In the genomic region with DNA sequence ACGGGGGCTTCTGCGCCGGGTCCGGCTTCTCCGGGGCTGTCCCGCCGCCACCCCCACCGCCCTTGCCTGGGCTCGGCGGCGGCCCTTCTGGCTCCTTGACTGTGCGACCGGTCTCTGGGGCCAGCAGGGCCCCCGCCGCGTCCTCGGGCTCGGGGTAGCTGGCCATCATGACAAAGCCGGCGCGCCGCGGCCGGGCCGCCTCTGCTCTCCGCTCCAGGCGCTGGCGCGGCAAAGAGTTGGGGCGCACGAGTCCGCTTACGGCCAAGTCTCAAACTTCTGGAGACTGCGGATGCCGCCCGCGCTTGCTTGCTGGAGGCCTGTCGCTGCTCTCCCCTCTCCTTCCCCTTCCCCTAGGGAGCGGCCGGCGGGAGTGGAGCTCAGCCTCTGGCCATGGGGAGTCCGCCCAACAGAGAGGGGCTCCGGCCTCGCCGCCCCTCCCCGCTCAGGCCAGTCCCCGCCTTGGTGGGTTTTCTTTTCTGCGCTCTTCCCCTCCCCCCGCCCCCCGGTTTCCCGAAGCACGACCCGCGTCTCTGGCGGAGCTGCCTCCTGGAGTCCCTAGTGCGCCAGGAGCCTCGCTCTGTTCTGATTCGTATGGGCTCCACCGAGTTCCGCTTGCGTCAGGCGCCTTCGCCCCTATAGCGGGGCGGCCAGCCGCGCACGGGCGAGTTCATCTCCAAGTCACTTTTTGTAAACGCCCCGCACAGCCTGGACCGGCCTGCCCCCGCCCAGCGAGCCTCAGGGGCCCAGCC, we compare ENCODE assay signal across 8 cellular contexts. TPM values are rescaled to one million over a fixed set of nuclear protein-coding genes. Genes with fewer than 3 reads are reported as not detected.
DNase-seq lines count a peak whose midpoint lies in the region; ATAC-seq, FAIRE-seq and TF ChIP-seq lines count a peak whose summit lies in the region.

FOXL2 (minus strand) TSS at position 584 of the 749 bp plus-strand sequence; CDS start at position 169, 415 bp downstream.
FOXL2NB (plus strand) TSS at position 664 of the 749 bp plus-strand sequence. CDS start 148 bp downstream, outside the sequence.

- peaks cover 15% of the 10 kb centered on the region for H3K4me1 ChIP-seq in HepG2 (ENCODE audit: insufficient read depth, low read length)
- H3K4me1 ChIP-seq in thymus (ENCODE audit: control insufficient read depth, insufficient read depth, low read length): peaks cover 17% of the 10 kb centered on the region

- H3K9me3 ChIP-seq in HepG2 (ENCODE audit: low read length): no peaks in the 10 kb centered on the region
- H3K9me3 ChIP-seq in thymus (ENCODE audit: control insufficient read depth): no peaks in the 10 kb centered on the region

- H3K9me3 Mint-ChIP-seq in brain: no peaks in the 10 kb centered on the region

- H3K36me3 Mint-ChIP-seq in brain: no peaks in the 10 kb centered on the region

- TF ChIP-seq CTCF in NB4 (IDR thresholded peaks at IDR 0.05; ENCODE audit: low read depth, low read length) (no peak), brain (conservative IDR thresholded peaks at IDR 0.05) (no peak), HepG2 (CRISPR knock-in tag; IDR thresholded peaks at IDR 0.05) (no peak)

- H3K27me3 ChIP-seq in HepG2 (ENCODE audit: control insufficient read depth in 1 of 2, insufficient read depth in 2 of 2, low read length in 2 of 2) (peaks cover 35 to 93% of the 10 kb centered on the region in 2 experiments), thymus (ENCODE audit: control insufficient read depth, insufficient read depth) (peaks cover 73% of the 10 kb centered on the region)

- FAIRE-seq in HepG2 (lab: Jason Lieb, UNC): no peak

- peaks cover 97% of the 10 kb centered on the region for H3K27me3 Mint-ChIP-seq in brain

- H3K79me2 ChIP-seq in HepG2 (ENCODE audit: insufficient read depth, low read length): no peaks in the 10 kb centered on the region

- peak within 1 kb of the TSS; percentile 30 for H3K4me2 ChIP-seq in HepG2 (ENCODE audit: low read depth, low read length)

- H3K4me3 ChIP-seq in NB4 (ENCODE audit: low read depth, low read length) (no peak within 1 kb of the TSS), HepG2 (replicated peaks in 1 of 3; ENCODE audit: insufficient read depth in 1 of 3, low read depth in 2 of 3, low read length in 3 of 3) (peak within 1 kb of the TSS in 2 of 3 experiments; percentile 23 to 53; a peak in 3 of 6 replicates), thymus (ENCODE audit: low read length) (peak within 1 kb of the TSS; percentile 28)

- H3K4me3 Mint-ChIP-seq in brain: peak within 1 kb of the TSS; percentile 73 to 87 (median 77)

- TF ChIP-seq EP300 in HepG2 (IDR thresholded peaks at IDR 0.05; ENCODE audit: low read depth in 2 of 2, low read length in 2 of 2): no peak
- TF ChIP-seq EP300 in HepG2 (CRISPR knock-in tag; IDR thresholded peaks at IDR 0.05; ENCODE audit: borderline replicate concordance): no peak

- ATAC-seq in HepG2 (peak; percentile 9), GM21786 (IDR thresholded peaks at IDR 0.05; ENCODE audit: unreplicated experiment) (no peak)

- peaks cover 44% of the 10 kb centered on the region for H3K4me1 Mint-ChIP-seq in brain

- intact Hi-C loops in HepG2 (cut with micrococcal nuclease; ENCODE audit: unreplicated experiment): no loop called here

- H3K9ac ChIP-seq in HepG2 (ENCODE audit: insufficient read depth, low read depth, low read length): no peak within 1 kb of the TSS

- peak within 1 kb of the TSS in 1 of 5 experiments; percentile 56 for H3K27ac Mint-ChIP-seq in brain

- in situ Hi-C loops in HepG2 (cut with HindIII; ENCODE audit: extremely low pct_ligation_motif_present, low pct_unique_long_range_greater_than_20kb): no loop called here

- no TSS peak for BruUV-seq in HepG2 (replicated peaks; lab: Mats Ljungman, UMichigan)

- DNase-seq in COR-L47 (lab: John Stamatoyannopoulos, UW): peak; percentile 46
- peak; percentile 55 for DNase-seq in NB4 (ENCODE audit: low read depth)
- DNase-seq in HepG2 (ENCODE audit: low spot score): no peak
- no peak for DNase-seq in pons (ENCODE audit: low spot score)
- no peak for DNase-seq in NCI-H510A (lab: John Stamatoyannopoulos, UW)

- WGBS in HepG2 (ENCODE audit: low lambda C conversion rate): 47% methylated on average over 29 of the region's 74 CpGs
- 2% methylated on average over 74 of the region's 74 CpGs for WGBS in thymus

- H4K20me1 ChIP-seq in HepG2 (ENCODE audit: insufficient read depth, low read length): no peaks in the 10 kb centered on the region

- H2AFZ ChIP-seq in HepG2 (ENCODE audit: low read length): no peak within 1 kb of the TSS

- H3K36me3 ChIP-seq in HepG2 (replicated peaks in 1 of 2; ENCODE audit: control insufficient read depth in 1 of 2, insufficient read depth in 2 of 2, low read length in 2 of 2) (no peaks in the 10 kb centered on the region), thymus (ENCODE audit: control insufficient read depth, insufficient read depth) (no peaks in the 10 kb centered on the region)

- POLR2A ChIA-PET in HepG2 (lab: Yijun Ruan, JAX): no interaction called here

- CTCF ChIA-PET in HepG2 (lab: Yijun Ruan, JAX; ENCODE audit: low intra/inter-chr PET ratio, low total read pairs): no interaction called here

- TF ChIP-seq POLR2A in NB4 (IDR thresholded peaks at IDR 0.05; ENCODE audit: extremely low read depth, insufficient read length): no peak
- TF ChIP-seq POLR2A in HepG2 (IDR thresholded peaks at IDR 0.05; ENCODE audit: insufficient read depth in 1 of 2, low read depth in 2 of 2, low read length in 2 of 2): no peak

- H3K27ac ChIP-seq in HepG2 (ENCODE audit: extremely low read length, insufficient read depth, low read length): no peak within 1 kb of the TSS
- H3K27ac ChIP-seq in thymus (ENCODE audit: low read depth): no peak within 1 kb of the TSS

- no peak for TF ChIP-seq RAD21 in HepG2 (CRISPR knock-in tag; IDR thresholded peaks at IDR 0.05)

TF ChIP-seq in HepG2, 621 proteins besides CTCF, POLR2A, EP300 and RAD21 (continues in another document):
- TF ChIP-seq ATAD3A (CRISPR knock-in tag; IDR thresholded peaks at IDR 0.05): no peak

RNA-seq across cellular contexts. Expression of gene FOXL2, which starts in this region (rescaled TPM):
- polyA plus RNA-seq in brain (ENCODE audit: insufficient read depth, low read depth, low replicate concordance) (not detected), HepG2 (2011; rRNA removed) (not detected in 2 replicates), thymus (0.18 TPM)
- total RNA-seq in HepG2 (2016; rRNA removed; fragmentation: Illumina TruSeq; extraction: Trizol): not detected in 2 replicates
- total RNA-seq in HepG2 (2016; cell fraction: cytosol; rRNA removed; fragmentation: Illumina TruSeq; extraction: Trizol; ENCODE audit: low read depth): not detected in 2 replicates
- total RNA-seq in HepG2 (2016; cell fraction: insoluble cytoplasmic fraction; rRNA removed; fragmentation: Illumina TruSeq; extraction: Trizol): not detected in 2 replicates
- not detected in 2 replicates for total RNA-seq in HepG2 (2016; cell fraction: membrane; rRNA removed; fragmentation: Illumina TruSeq; extraction: Trizol)
- not detected in 2 replicates for total RNA-seq in HepG2 (2016; cell fraction: nucleus; rRNA removed; fragmentation: Illumina TruSeq; extraction: Trizol)
- polyA plus RNA-seq in HepG2 (2011; cell fraction: cytosol; rRNA removed): not detected in 2 replicates
- polyA plus RNA-seq in HepG2 (2011; cell fraction: nucleus; rRNA removed): not detected in 2 replicates
- polyA plus RNA-seq in HepG2 (2012): not detected in 2 replicates
- not detected in 2 replicates for polyA plus RNA-seq in HepG2 (2016; cell fraction: cytosol; fragmentation: Illumina TruSeq; extraction: Trizol; ENCODE audit: low read depth)
- polyA plus RNA-seq in HepG2 (2016; cell fraction: insoluble cytoplasmic fraction; fragmentation: Illumina TruSeq; extraction: Trizol; ENCODE audit: low read depth): not detected in 2 replicates
- polyA plus RNA-seq in HepG2 (2016; cell fraction: membrane; fragmentation: Illumina TruSeq; extraction: Trizol; ENCODE audit: low read depth): not detected in 2 replicates
- polyA plus RNA-seq in HepG2 (2016; cell fraction: nucleus; fragmentation: Illumina TruSeq; extraction: Trizol; ENCODE audit: insufficient read depth, low read depth): not detected in 2 replicates
- 0.04 and 3.0 TPM in 2 replicates for polyA minus RNA-seq in HepG2 (2011; rRNA and poly(A)+ RNA removed; ENCODE audit: low replicate concordance)
- polyA minus RNA-seq in HepG2 (2011; cell fraction: cytosol; rRNA and poly(A)+ RNA removed): 0.18 TPM in 1 of 2 replicates, not detected in the other
- not detected in 2 replicates for polyA minus RNA-seq in HepG2 (2011; cell fraction: nucleus; rRNA and poly(A)+ RNA removed)

RNA-seq across cellular contexts. Expression of gene FOXL2NB, which starts in this region (rescaled TPM):
- polyA plus RNA-seq in brain (ENCODE audit: insufficient read depth, low read depth, low replicate concordance): not detected
- not detected in 2 replicates for total RNA-seq in HepG2 (2016; rRNA removed; fragmentation: Illumina TruSeq; extraction: Trizol)
- not detected in 2 replicates for total RNA-seq in HepG2 (2016; cell fraction: cytosol; rRNA removed; fragmentation: Illumina TruSeq; extraction: Trizol; ENCODE audit: low read depth)
- not detected in 2 replicates for total RNA-seq in HepG2 (2016; cell fraction: insoluble cytoplasmic fraction; rRNA removed; fragmentation: Illumina TruSeq; extraction: Trizol)
- total RNA-seq in HepG2 (2016; cell fraction: membrane; rRNA removed; fragmentation: Illumina TruSeq; extraction: Trizol): not detected in 2 replicates
- total RNA-seq in HepG2 (2016; cell fraction: nucleus; rRNA removed; fragmentation: Illumina TruSeq; extraction: Trizol): not detected in 2 replicates
- 0.03 TPM in 1 of 2 replicates, not detected in the other for polyA plus RNA-seq in HepG2 (2011; rRNA removed)
- polyA plus RNA-seq in HepG2 (2011; cell fraction: cytosol; rRNA removed): not detected in 2 replicates
- polyA plus RNA-seq in HepG2 (2011; cell fraction: nucleus; rRNA removed): 0.03 and 0.10 TPM in 2 replicates
- polyA plus RNA-seq in HepG2 (2012): not detected in 2 replicates
- not detected in 2 replicates for polyA plus RNA-seq in HepG2 (2016; cell fraction: cytosol; fragmentation: Illumina TruSeq; extraction: Trizol; ENCODE audit: low read depth)
- polyA plus RNA-seq in HepG2 (2016; cell fraction: insoluble cytoplasmic fraction; fragmentation: Illumina TruSeq; extraction: Trizol; ENCODE audit: low read depth): not detected in 2 replicates
- not detected in 2 replicates for polyA plus RNA-seq in HepG2 (2016; cell fraction: membrane; fragmentation: Illumina TruSeq; extraction: Trizol; ENCODE audit: low read depth)
- polyA plus RNA-seq in HepG2 (2016; cell fraction: nucleus; fragmentation: Illumina TruSeq; extraction: Trizol; ENCODE audit: insufficient read depth, low read depth): not detected in 2 replicates
- polyA minus RNA-seq in HepG2 (2011; rRNA and poly(A)+ RNA removed; ENCODE audit: low replicate concordance): 9.2 TPM in 1 of 2 replicates, not detected in the other
- polyA minus RNA-seq in HepG2 (2011; cell fraction: cytosol; rRNA and poly(A)+ RNA removed): not detected in 2 replicates
- not detected in 2 replicates for polyA minus RNA-seq in HepG2 (2011; cell fraction: nucleus; rRNA and poly(A)+ RNA removed)
- polyA plus RNA-seq in thymus: 0.05 TPM

Comparison
In these comparisons a context has a peak if more than half of its experiments do, and no peak if none do; other contexts are left out.
1. DNase-seq: peak in COR-L47 (single experiment) and NB4 (single experiment); none in HepG2 (single experiment), pons (single experiment) and NCI-H510A (single experiment).